Comparison of ENCODE assay signal across 12 cellular contexts in genomic region chr2:55502590-55503141, GRCh38. TPM values are rescaled to one million over a fixed set of nuclear protein-coding genes. Genes with fewer than 3 reads are reported as not detected.
A peak's percentile ranks its signal among the peaks of the same experiment; 100 is the strongest.
DNase-seq lines count a peak whose midpoint lies in the region; ATAC-seq and TF ChIP-seq lines count a peak whose summit lies in the region.
"Had no signal": no experiment of that assay in that cellular context is flagged by ENCODE, and none has a peak within 500 bp of the region (broad histone marks: within the 10 kb centered on the region; RNA-seq: fewer than 3 reads in every experiment).

No MANE protein-coding gene starts in this region.

- ATAC-seq in GM23338 (peak; percentile 40; the same call in 1 of the 3 replicates), WTC11 (peak; percentile 77)
- ATAC-seq in effector memory CD8-positive, alpha-beta T cell (replicated peaks), result no peak

- H2AK5ac ChIP-seq in H9 (ENCODE audit: insufficient read length, low read length) (no peak overlapping the region), mesenchymal stem cell (ENCODE audit: low read length, severe bottlenecking) (no peak overlapping the region)

- peak overlapping the region; percentile 45 for H4K8ac ChIP-seq in H9 (replicated peaks; ENCODE audit: insufficient read length, low read depth, low read length)
- no peak overlapping the region for H4K8ac ChIP-seq in mesenchymal stem cell (ENCODE audit: low read length)

- H3K36me3 Mint-ChIP-seq in GM23338 (ENCODE audit: low read depth) (no peaks in the 10 kb centered on the region), H9 (ENCODE audit: insufficient read depth in 1 of 3, low read depth in 3 of 3) (no peaks in the 10 kb centered on the region), WTC11 (no peaks in the 10 kb centered on the region)
- no peaks in the 10 kb centered on the region for H3K36me3 Mint-ChIP-seq in effector memory CD8-positive, alpha-beta T cell (ENCODE audit: insufficient read depth)
- H3K36me3 Mint-ChIP-seq: CD4-positive, CD25-positive, alpha-beta regulatory T cell had no signal

- H2BK15ac ChIP-seq in H9 (ENCODE audit: low read depth, low read length) (no peak overlapping the region), mesenchymal stem cell (ENCODE audit: low read depth, poor library complexity, severe bottlenecking) (no peak overlapping the region)

- in situ Hi-C loops in transverse colon (cut with MboI; ENCODE audit: low pct_ligation_motif_present in 1 of 4, low pct_unique_long_range_greater_than_20kb in 1 of 4, low sequenced_read_pairs in 3 of 4), result no loop called here

- no peak overlapping the region for H3K4me2 ChIP-seq in GM23338
- no peak overlapping the region for H3K4me2 ChIP-seq in H9 (ENCODE audit: insufficient read depth, insufficient read length, low read length)
- H3K4me2 ChIP-seq in mesenchymal stem cell (ENCODE audit: low read length, poor library complexity, severe bottlenecking), result no peak overlapping the region

- H3K9ac ChIP-seq in H9 (ENCODE audit: extremely low read depth, insufficient read length, low read length) (no peak overlapping the region), mesenchymal stem cell (ENCODE audit: low read length) (no peak overlapping the region)

- H4K5ac ChIP-seq in H9 (ENCODE audit: insufficient read length, low read depth, low read length), result no peak overlapping the region

- no peak overlapping the region for H4K91ac ChIP-seq in H9 (ENCODE audit: insufficient read length, low read depth, low read length)
- H4K91ac ChIP-seq in mesenchymal stem cell (ENCODE audit: low read length), result no peak overlapping the region

- H2BK12ac ChIP-seq in H9 (ENCODE audit: insufficient read length, low read depth, low read length), result no peak overlapping the region
- H2BK12ac ChIP-seq in mesenchymal stem cell (ENCODE audit: low read length in 2 of 2), result no peak overlapping the region

- no peaks in the 10 kb centered on the region for H3F3A ChIP-seq in GM23338 (replicated peaks; ENCODE audit: low read depth)

- H2AFZ ChIP-seq in GM23338 (peak overlapping the region; percentile 97), H9 (ENCODE audit: low read length) (peak overlapping the region; percentile 84), mesenchymal stem cell (ENCODE audit: low read depth, low read length) (peak overlapping the region; percentile 23)

- TF ChIP-seq POLR2A in transverse colon (IDR thresholded peaks at IDR 0.05), result no peak
- TF ChIP-seq POLR2A in uterus (IDR thresholded peaks at IDR 0.05), result no peak

- H2BK120ac ChIP-seq in H9 (ENCODE audit: low read depth, low read length, poor library complexity, severe bottlenecking) (no peak overlapping the region), mesenchymal stem cell (ENCODE audit: low read depth, low read length) (no peak overlapping the region)

- intact Hi-C loops in transverse colon (cut with DNase I; ENCODE audit: low total_unique reads) (no loop called here), uterus (cut with DNase I; ENCODE audit: low total_unique reads) (no loop called here)

- no peaks in the 10 kb centered on the region for H3K79me1 ChIP-seq in H9 (ENCODE audit: insufficient read depth, low read depth, low read length, poor library complexity, severe bottlenecking)
- H3K79me1 ChIP-seq in mesenchymal stem cell (replicated peaks; ENCODE audit: low read length, poor library complexity, severe bottlenecking), result no peaks in the 10 kb centered on the region

- H3K4me3 ChIP-seq in GM23338, result no peak overlapping the region
- no peak overlapping the region for H3K4me3 ChIP-seq in mesenchymal stem cell (ENCODE audit: insufficient read depth in 1 of 2, low read depth in 1 of 2, low read length in 2 of 2)
- no peak overlapping the region for H3K4me3 ChIP-seq in transverse colon
- H3K4me3 ChIP-seq in uterus, result no peak overlapping the region

- H3T11ph ChIP-seq in H9 (ENCODE audit: low read length), result no peak overlapping the region

- CTCF ChIA-PET in WTC11 (lab: Charles Lee), result no interaction called here

- H2BK5ac ChIP-seq in H9 (ENCODE audit: insufficient read length, low read length) (no peak overlapping the region), mesenchymal stem cell (ENCODE audit: low read depth, low read length, poor library complexity, severe bottlenecking) (no peak overlapping the region)

- no peak overlapping the region for H3K4me3 Mint-ChIP-seq in GM23338
- no peak overlapping the region for H3K4me3 Mint-ChIP-seq in H9
- H3K4me3 Mint-ChIP-seq in WTC11, result no peak overlapping the region
- no peak overlapping the region for H3K4me3 Mint-ChIP-seq in effector memory CD8-positive, alpha-beta T cell
- H3K4me3 Mint-ChIP-seq: CD4-positive, CD25-positive, alpha-beta regulatory T cell had no signal

- no peak for TF ChIP-seq CTCF in GM23338 (conservative IDR thresholded peaks at IDR 0.05; ENCODE audit: low read depth in 2 of 2)
- TF ChIP-seq CTCF in H9 (conservative IDR thresholded peaks at IDR 0.05), result no peak
- no peak for TF ChIP-seq CTCF in WTC11 (IDR thresholded peaks at IDR 0.05)
- TF ChIP-seq CTCF in transverse colon (IDR thresholded peaks at IDR 0.05), result no peak
- TF ChIP-seq CTCF in uterus (IDR thresholded peaks at IDR 0.05), result no peak

- H3K18ac ChIP-seq in H9 (ENCODE audit: insufficient read length, low read depth, low read length) (no peak overlapping the region), mesenchymal stem cell (ENCODE audit: low read depth in 1 of 2, low read length in 2 of 2) (no peak overlapping the region)

- H3K9me3 Mint-ChIP-seq in GM23338 (no peaks in the 10 kb centered on the region), H9 (no peaks in the 10 kb centered on the region), WTC11 (no peaks in the 10 kb centered on the region)
- H3K9me3 Mint-ChIP-seq in effector memory CD8-positive, alpha-beta T cell, result no peaks in the 10 kb centered on the region
- H3K9me3 Mint-ChIP-seq: CD4-positive, CD25-positive, alpha-beta regulatory T cell had no signal

- H3K36me3 ChIP-seq in GM23338 (ENCODE audit: insufficient read depth), result no peaks in the 10 kb centered on the region
- H3K36me3 ChIP-seq in mesenchymal stem cell (ENCODE audit: control insufficient read depth in 1 of 2, insufficient read depth in 2 of 2, low read depth in 1 of 2, low read length in 2 of 2), result no peaks in the 10 kb centered on the region
- H3K36me3 ChIP-seq in transverse colon, result no peaks in the 10 kb centered on the region
- no peaks in the 10 kb centered on the region for H3K36me3 ChIP-seq in uterus
- H3K36me3 ChIP-seq: BE2C had no signal

- peaks cover 3% of the 10 kb centered on the region for H3K27me3 Mint-ChIP-seq in GM23338 (ENCODE audit: insufficient read depth, low read depth, poor library complexity)
- H3K27me3 Mint-ChIP-seq in H9 (ENCODE audit: low read depth), result no peaks in the 10 kb centered on the region; the same call in 1 of the 2 replicates
- no peaks in the 10 kb centered on the region for H3K27me3 Mint-ChIP-seq in WTC11 (ENCODE audit: low read depth)
- no peaks in the 10 kb centered on the region for H3K27me3 Mint-ChIP-seq in effector memory CD8-positive, alpha-beta T cell

- POLR2A ChIA-PET in WTC11 (lab: Charles Lee), result no interaction called here

- H3K4ac ChIP-seq in H9 (ENCODE audit: low read depth, low read length), result no peak overlapping the region
- H3K4ac ChIP-seq in mesenchymal stem cell (ENCODE audit: low read depth in 1 of 2, low read length in 2 of 2), result no peak overlapping the region

- DNase-seq in GM23338 (ENCODE audit: low spot score) (no peak), H9 (no peak), WTC11 (ENCODE audit: low spot score) (no peak), mesenchymal stem cell (no peak), transverse colon (no peak), uterus (no peak)
- no peak for DNase-seq in effector memory CD8-positive, alpha-beta T cell
- DNase-seq: ACHN; BE2C; C1 segment of cervical spinal cord; Caco-2; CD4-positive, CD25-positive, alpha-beta regulatory T cell had no signal

- H4K20me1 ChIP-seq in GM23338 (replicated peaks; ENCODE audit: insufficient read depth), result no peaks in the 10 kb centered on the region
- H4K20me1 ChIP-seq in H9 (ENCODE audit: control insufficient read depth, insufficient read depth, insufficient read length), result no peaks in the 10 kb centered on the region

- H3K27ac ChIP-seq in GM23338 (ENCODE audit: low read depth) (no peak overlapping the region), H9 (ENCODE audit: insufficient read length, low read depth, low read length) (no peak overlapping the region), mesenchymal stem cell (ENCODE audit: low read length, poor library complexity, severe bottlenecking) (no peak overlapping the region), transverse colon (no peak overlapping the region), uterus (no peak overlapping the region)

- H3K27me3 ChIP-seq in GM23338 (ENCODE audit: insufficient read depth) (no peaks in the 10 kb centered on the region), H9 (ENCODE audit: insufficient read depth, low read length) (no peaks in the 10 kb centered on the region), mesenchymal stem cell (ENCODE audit: control insufficient read depth in 1 of 2, insufficient read depth in 1 of 2, low read length in 2 of 2) (no peaks in the 10 kb centered on the region), transverse colon (no peaks in the 10 kb centered on the region), uterus (no peaks in the 10 kb centered on the region)
- H3K27me3 ChIP-seq: BE2C had no signal

- H3K4me1 ChIP-seq in GM23338 (ENCODE audit: insufficient read depth) (peaks cover 3% of the 10 kb centered on the region; the same call in 1 of the 2 replicates), H9 (ENCODE audit: insufficient read depth, low read length) (no peaks in the 10 kb centered on the region), mesenchymal stem cell (ENCODE audit: control insufficient read depth, insufficient read depth, low read depth, low read length) (peaks cover 2% of the 10 kb centered on the region), transverse colon (no peaks in the 10 kb centered on the region), uterus (no peaks in the 10 kb centered on the region)
- H3K4me1 ChIP-seq: BE2C, Caco-2 had no signal

- no peak overlapping the region for H3K27ac Mint-ChIP-seq in GM23338
- H3K27ac Mint-ChIP-seq in H9, result peak overlapping the region in 1 of 3 experiments; percentile 20; a peak in 1 of 7 replicates
- H3K27ac Mint-ChIP-seq in WTC11, result no peak overlapping the region
- H3K27ac Mint-ChIP-seq in effector memory CD8-positive, alpha-beta T cell, result no peak overlapping the region
- H3K27ac Mint-ChIP-seq: CD4-positive, CD25-positive, alpha-beta regulatory T cell had no signal

- H3K14ac ChIP-seq in H9 (ENCODE audit: insufficient read depth, low read length) (no peak overlapping the region), mesenchymal stem cell (ENCODE audit: low read length in 2 of 2) (no peak overlapping the region)

- H3K4me1 Mint-ChIP-seq in GM23338 (0 out of 3 replicates have a peak, but pooled peaks cover 2% of the 10 kb centered on the region), H9 (peaks cover 6 to 8% of the 10 kb centered on the region in 2 experiments; a peak in 2 of 4 replicates), WTC11 (peaks cover 4% of the 10 kb centered on the region; the same call in 1 of the 2 replicates)
- no peaks in the 10 kb centered on the region for H3K4me1 Mint-ChIP-seq in effector memory CD8-positive, alpha-beta T cell (ENCODE audit: low read depth in 2 of 2)
- H3K4me1 Mint-ChIP-seq: CD4-positive, CD25-positive, alpha-beta regulatory T cell had no signal

- no peak overlapping the region for H3K23ac ChIP-seq in H9 (ENCODE audit: insufficient read length, low read depth, low read length)
- H3K23ac ChIP-seq in mesenchymal stem cell (ENCODE audit: low read length in 2 of 2), result no peak overlapping the region

- H3K56ac ChIP-seq in H9 (ENCODE audit: insufficient read length, low read depth, low read length), result no peak overlapping the region

- no peaks in the 10 kb centered on the region for H3K23me2 ChIP-seq in H9 (ENCODE audit: insufficient read length, low read depth, low read length, poor library complexity, severe bottlenecking)

- H3K9me3 ChIP-seq in H9 (ENCODE audit: control insufficient read depth, low read depth, low read length) (no peaks in the 10 kb centered on the region), mesenchymal stem cell (ENCODE audit: control insufficient read depth, low read length) (no peaks in the 10 kb centered on the region), transverse colon (no peaks in the 10 kb centered on the region), uterus (no peaks in the 10 kb centered on the region)
- H3K9me3 ChIP-seq: BE2C, Caco-2 had no signal

- H2BK20ac ChIP-seq in H9 (ENCODE audit: low read depth, low read length, poor library complexity, severe bottlenecking), result no peak overlapping the region

- no CpG with 5 or more reads among the region's 9 CpGs for WGBS in H9 (ENCODE audit: extremely low coverage, insufficient read length, low lambda C conversion rate)
- WGBS in mesenchymal stem cell, result 96% methylated on average over 9 of the region's 9 CpGs
- WGBS in transverse colon (ENCODE audit: low coverage in 1 of 2), 2 donors, result 86 to 91% methylated on average over 7 to 9 of the region's 9 CpGs

- TF ChIP-seq EP300 in transverse colon (IDR thresholded peaks at IDR 0.05; ENCODE audit: low read depth), result no peak

- H3K9me2 ChIP-seq in GM23338 (ENCODE audit: insufficient read depth), result peaks cover 5% of the 10 kb centered on the region; the same call in 1 of the 2 replicates

- H3K79me2 ChIP-seq in GM23338 (replicated peaks; ENCODE audit: insufficient read depth) (no peaks in the 10 kb centered on the region), H9 (ENCODE audit: insufficient read depth, low read length) (no peaks in the 10 kb centered on the region)

RNA-seq across cellular contexts. Expression of gene CFAP36, which starts 16.9 kb away (rescaled TPM):
- total RNA-seq in GM23338 (2014; rRNA removed; shearing (Covaris generic)), result 8.0 and 19.7 TPM in 2 replicates
- 35.1 and 43.1 TPM in 2 replicates for polyA plus RNA-seq in GM23338 (2016; fragmentation: Nextera tagmentation; extraction: Ambion mirVana)
- total RNA-seq in H9 (2021), result 17.1 and 20.8 TPM in 2 replicates
- 19.3 to 23.6 TPM (median 19.7 TPM) in 3 replicates for total RNA-seq in WTC11 (2021)
- polyA plus RNA-seq in mesenchymal stem cell (2013, experiment 1 of 2), result 39.0 TPM
- polyA plus RNA-seq in mesenchymal stem cell (2013, experiment 2 of 2), result 38.3 TPM
- 10 to 100 TPM; 10.1 to 22.9 (median 12.3) TPM for total RNA-seq in transverse colon
- total RNA-seq in uterus, result 10 to 100 TPM; 27.6 to 77.6 (median 63.9) TPM

Comparison
In these comparisons a context has a peak if more than half of its experiments do, and no peak if none do; other contexts are left out.
1. H2AFZ ChIP-seq: peak in every context shown above with its lines; median percentile 97 in GM23338; 84 in H9; 23 in mesenchymal stem cell.